Comparison of ENCODE assay signal across 21 cellular contexts in the genomic region with DNA sequence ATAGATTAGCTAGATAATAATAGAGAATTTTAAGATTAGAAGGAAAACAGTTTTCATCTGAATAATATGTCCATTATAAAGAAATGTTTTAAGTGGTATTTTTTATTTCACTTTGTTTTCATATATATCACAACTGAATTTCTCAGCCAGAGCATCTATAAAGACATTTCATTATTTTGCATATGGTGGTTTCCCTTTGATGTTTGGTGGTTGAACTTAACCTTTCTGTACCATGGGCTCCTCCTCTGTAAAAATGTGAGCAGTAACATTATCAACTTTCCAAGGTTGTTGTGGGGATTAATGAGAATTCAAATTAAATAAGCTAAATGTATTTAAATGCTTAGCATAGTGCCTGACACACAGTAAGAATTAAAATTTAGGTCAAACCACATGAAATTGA.
"Had no signal": no experiment of that assay in that cellular context is flagged by ENCODE, and none has a peak within 500 bp of the region (broad histone marks: within the 10 kb centered on the region; RNA-seq: fewer than 3 reads in every experiment).

No MANE protein-coding gene starts in this region.

- ATAC-seq: effector memory CD8-positive, alpha-beta T cell; esophagus mucosa; foreskin keratinocyte; gastrocnemius medialis; gastroesophageal sphincter; heart left ventricle; heart right ventricle had no signal

- H3K4me3 Mint-ChIP-seq: dendritic cell treated with granulocyte-macrophage colony-stimulating factor and Interleukin-4, amounts not matched to agents 40 ng/mL and 50 ng/mL, for 4 days; effector memory CD8-positive, alpha-beta T cell; endodermal cell had no signal

- DNase-seq: colonic mucosa; cortex of kidney; dermis blood vessel endothelial cell; dorsolateral prefrontal cortex; effector CD4-positive, alpha-beta T cell; effector CD8-positive, alpha-beta T cell; effector memory CD4-positive, alpha-beta T cell; effector memory CD8-positive, alpha-beta T cell; endodermal cell; erythroblast; esophagus squamous epithelium; foreskin fibroblast; foreskin keratinocyte; foreskin melanocyte; gastrocnemius medialis; glutamatergic neuron; heart left ventricle; heart right ventricle had no signal

- H3K9me3 Mint-ChIP-seq: dendritic cell treated with granulocyte-macrophage colony-stimulating factor and Interleukin-4, amounts not matched to agents 40 ng/mL and 50 ng/mL, for 4 days; effector memory CD8-positive, alpha-beta T cell; endodermal cell had no signal

- H3K27ac Mint-ChIP-seq: dendritic cell treated with granulocyte-macrophage colony-stimulating factor and Interleukin-4, amounts not matched to agents 40 ng/mL and 50 ng/mL, for 4 days; effector memory CD8-positive, alpha-beta T cell; endodermal cell had no signal
